8 cellular contexts compared by ENCODE assay signal in genomic region chr15:64380130-64380870, GRCh38. TPM values are rescaled to one million over a fixed set of nuclear protein-coding genes. Genes with fewer than 3 reads are reported as not detected.
DNase-seq lines count a peak whose midpoint lies in the region; ATAC-seq and TF ChIP-seq lines count a peak whose summit lies in the region.
"Not testable (repeated sequence)": the region's sequence is repeated elsewhere in the genome, so short reads cannot be mapped to it uniquely, and the experiment has no call there.

No MANE protein-coding gene starts in this region.

- CTCF ChIA-PET in CD8-positive, alpha-beta memory T cell (lab: Charles Lee) = not testable (repeated sequence)

- ATAC-seq in effector memory CD8-positive, alpha-beta T cell (replicated peaks); thoracic aorta (ENCODE audit: insufficient number of reproducible peaks, low FRiP score, low read depth): not testable (repeated sequence)

- intact Hi-C loops in activated T-helper 2 cell treated with anti-CD3 and anti-CD28 coated beads, Interferon-gamma antibody, Interleukin-2, Interleukin-4, amounts not matched to agents 10 μg/mL and 5 μg/mL and 100 μg/mL, durations not matched to agents 14 hours and 24 hours and 36 hours (cut with micrococcal nuclease) = loop anchor here (2.0 to 10.0 kb wide), 2 partner anchors 81 to 285 kb away; partner anchors contain the start of genes CIAO2A, SNX1 and ZNF609

- H3K36me3 Mint-ChIP-seq in CD8-positive, alpha-beta memory T cell; effector memory CD8-positive, alpha-beta T cell (ENCODE audit: insufficient read depth); neural crest cell (ENCODE audit: low read depth): not testable (repeated sequence)
- peaks cover 17% of the 10 kb centered on the region for H3K36me3 Mint-ChIP-seq in activated T-helper 2 cell treated with anti-CD3 and anti-CD28 coated beads, Interferon-gamma antibody, Interleukin-2, Interleukin-4, amounts not matched to agents 10 μg/mL and 5 μg/mL and 100 μg/mL, durations not matched to agents 14 hours and 24 hours and 36 hours (ENCODE audit: low read depth)

- not testable (repeated sequence) for H3K4me1 ChIP-seq in CD8-positive, alpha-beta memory T cell (ENCODE audit: insufficient read depth, low read length); iPS-15b (ENCODE audit: control insufficient read depth, insufficient read depth, low read length)
- peaks cover 21% of the 10 kb centered on the region for H3K4me1 ChIP-seq in SJSA1 (replicated peaks)
- H3K4me1 ChIP-seq in thoracic aorta (ENCODE audit: control insufficient read depth in 1 of 2, low read depth in 2 of 2) = peaks cover 3 to 12% of the 10 kb centered on the region in 2 donors

- H3K27me3 ChIP-seq in CD8-positive, alpha-beta memory T cell (ENCODE audit: insufficient read depth, low read length, poor library complexity, severe bottlenecking); SJSA1 (replicated peaks); iPS-15b (ENCODE audit: control insufficient read depth, insufficient read depth, low read length); thoracic aorta (replicated peaks; ENCODE audit: insufficient read depth): not testable (repeated sequence)

- not testable (repeated sequence) for TF ChIP-seq CTCF in neural crest cell (conservative IDR thresholded peaks at IDR 0.05); thoracic aorta (IDR thresholded peaks at IDR 0.05)

- POLR2A ChIA-PET in CD8-positive, alpha-beta memory T cell (lab: Charles Lee) = not testable (repeated sequence)

- H3K4me3 ChIP-seq in CD8-positive, alpha-beta memory T cell (ENCODE audit: low read length) = peak overlapping the region; percentile 57
- H3K4me3 ChIP-seq in SJSA1 = peak overlapping the region; percentile 54
- peak overlapping the region; percentile 96 for H3K4me3 ChIP-seq in iPS-15b (ENCODE audit: low read depth, low read length)
- H3K4me3 ChIP-seq in thoracic aorta = peak overlapping the region; percentile 67

- H3K27ac Mint-ChIP-seq in CD8-positive, alpha-beta memory T cell = not testable (repeated sequence)
- H3K27ac Mint-ChIP-seq in activated T-helper 2 cell treated with anti-CD3 and anti-CD28 coated beads, Interferon-gamma antibody, Interleukin-2, Interleukin-4, amounts not matched to agents 10 μg/mL and 5 μg/mL and 100 μg/mL, durations not matched to agents 14 hours and 24 hours and 36 hours = peak overlapping the region; percentile 85
- peak overlapping the region in 1 of 2 donors; percentile 62 for H3K27ac Mint-ChIP-seq in effector memory CD8-positive, alpha-beta T cell
- H3K27ac Mint-ChIP-seq in neural crest cell (ENCODE audit: unreplicated experiment) = peak overlapping the region; percentile 94

- peak overlapping the region; percentile 79 for H3K9ac ChIP-seq in iPS-15b (ENCODE audit: low read depth, low read length)

- not testable (repeated sequence) for H3K27me3 Mint-ChIP-seq in CD8-positive, alpha-beta memory T cell; activated T-helper 2 cell treated with anti-CD3 and anti-CD28 coated beads, Interferon-gamma antibody, Interleukin-2, Interleukin-4, amounts not matched to agents 10 μg/mL and 5 μg/mL and 100 μg/mL, durations not matched to agents 14 hours and 24 hours and 36 hours (ENCODE audit: low read depth); effector memory CD8-positive, alpha-beta T cell; neural crest cell (ENCODE audit: low read depth)

- peaks cover 16 to 25% (median 18%) of the 10 kb centered on the region in 3 donors for H3K4me1 Mint-ChIP-seq in CD8-positive, alpha-beta memory T cell
- peaks cover 16% of the 10 kb centered on the region for H3K4me1 Mint-ChIP-seq in activated T-helper 2 cell treated with anti-CD3 and anti-CD28 coated beads, Interferon-gamma antibody, Interleukin-2, Interleukin-4, amounts not matched to agents 10 μg/mL and 5 μg/mL and 100 μg/mL, durations not matched to agents 14 hours and 24 hours and 36 hours (ENCODE audit: low read depth)
- H3K4me1 Mint-ChIP-seq in effector memory CD8-positive, alpha-beta T cell (ENCODE audit: low read depth in 2 of 2) = peaks cover 10 to 12% of the 10 kb centered on the region in 2 donors
- peaks cover 29% of the 10 kb centered on the region for H3K4me1 Mint-ChIP-seq in neural crest cell

- not testable (repeated sequence) for H3K9me3 ChIP-seq in CD8-positive, alpha-beta memory T cell (ENCODE audit: low read length); SJSA1 (replicated peaks); iPS-15b (ENCODE audit: control insufficient read depth, insufficient read depth, low read length); thoracic aorta

- DNase-seq in CD8-positive, alpha-beta memory T cell; SJSA1 (ENCODE audit: low read depth in 1 of 2, low spot score in 2 of 2); activated T-helper 2 cell treated with anti-CD3 and anti-CD28 coated beads, Interferon-gamma antibody, Interleukin-2, Interleukin-4, amounts not matched to agents 10 μg/mL and 5 μg/mL and 100 μg/mL, durations not matched to agents 14 hours and 24 hours and 36 hours (ENCODE audit: low spot score); effector memory CD8-positive, alpha-beta T cell; neural crest cell (ENCODE audit: low read depth, low spot score); thoracic aorta (ENCODE audit: low spot score): not testable (repeated sequence)
- DNase-seq in HuH-7.5 (ENCODE audit: low spot score) = peak; percentile 10

- H3K27ac ChIP-seq in CD8-positive, alpha-beta memory T cell (ENCODE audit: low read depth, low read length) = peak overlapping the region; percentile 71
- H3K27ac ChIP-seq in SJSA1 = peak overlapping the region; percentile 67; the same call in 1 of the 2 replicates
- H3K27ac ChIP-seq in thoracic aorta = not testable (repeated sequence)

- not testable (repeated sequence) for H3K9me3 Mint-ChIP-seq in CD8-positive, alpha-beta memory T cell; activated T-helper 2 cell treated with anti-CD3 and anti-CD28 coated beads, Interferon-gamma antibody, Interleukin-2, Interleukin-4, amounts not matched to agents 10 μg/mL and 5 μg/mL and 100 μg/mL, durations not matched to agents 14 hours and 24 hours and 36 hours; effector memory CD8-positive, alpha-beta T cell; neural crest cell

- peak overlapping the region; percentile 86 to 98 (median 93) for H3K4me3 Mint-ChIP-seq in CD8-positive, alpha-beta memory T cell
- peak overlapping the region; percentile 89 for H3K4me3 Mint-ChIP-seq in activated T-helper 2 cell treated with anti-CD3 and anti-CD28 coated beads, Interferon-gamma antibody, Interleukin-2, Interleukin-4, amounts not matched to agents 10 μg/mL and 5 μg/mL and 100 μg/mL, durations not matched to agents 14 hours and 24 hours and 36 hours (ENCODE audit: low read depth)
- H3K4me3 Mint-ChIP-seq in effector memory CD8-positive, alpha-beta T cell = peak overlapping the region; percentile 84 to 88
- H3K4me3 Mint-ChIP-seq in neural crest cell = peak overlapping the region; percentile 92

- H3K36me3 ChIP-seq in CD8-positive, alpha-beta memory T cell (ENCODE audit: insufficient read depth, low read length); iPS-15b (ENCODE audit: control insufficient read depth, insufficient read depth, low read length); thoracic aorta: not testable (repeated sequence)
- H3K36me3 ChIP-seq in SJSA1 = peaks cover 25% of the 10 kb centered on the region

RNA-seq across cellular contexts. Expression of gene PCLAF, which starts 0.9 kb away (rescaled TPM):
- total RNA-seq in CD8-positive, alpha-beta memory T cell = 10 to 100 TPM; 84.4 to 90.3 TPM
- not detected for polyA plus RNA-seq in CD8-positive, alpha-beta memory T cell
- 116 and 125 TPM in 2 replicates for total RNA-seq in SJSA1 (2014; rRNA removed; shearing (Covaris generic))
- 59.9 and 72.3 TPM in 2 replicates for total RNA-seq in activated T-helper 2 cell treated with anti-CD3 and anti-CD28 coated beads, Interferon-gamma antibody, Interleukin-2, Interleukin-4, amounts not matched to agents 10 μg/mL and 5 μg/mL and 100 μg/mL, durations not matched to agents 14 hours and 24 hours and 36 hours
- total RNA-seq in neural crest cell (84.3 and 88.4 TPM in 2 replicates), thoracic aorta (not detected)

RNA-seq across cellular contexts. Expression of gene TRIP4, which starts 7.3 kb away (rescaled TPM):
- total RNA-seq in CD8-positive, alpha-beta memory T cell = 10 to 100 TPM; 25.1 to 26.2 TPM
- polyA plus RNA-seq in CD8-positive, alpha-beta memory T cell = 31.9 TPM
- 10.5 and 14.5 TPM in 2 replicates for total RNA-seq in SJSA1 (2014; rRNA removed; shearing (Covaris generic))
- total RNA-seq in activated T-helper 2 cell treated with anti-CD3 and anti-CD28 coated beads, Interferon-gamma antibody, Interleukin-2, Interleukin-4, amounts not matched to agents 10 μg/mL and 5 μg/mL and 100 μg/mL, durations not matched to agents 14 hours and 24 hours and 36 hours = 17.9 and 20.7 TPM in 2 replicates
- 19.4 and 20.8 TPM in 2 replicates for total RNA-seq in neural crest cell
- 10 to 100 TPM; 11.5 to 29.9 TPM for total RNA-seq in thoracic aorta

RNA-seq across cellular contexts. Expression of gene CSNK1G1, which starts 24.3 kb away (rescaled TPM):
- 10 to 100 TPM; 25.6 to 27.0 TPM for total RNA-seq in CD8-positive, alpha-beta memory T cell
- 15.5 TPM for polyA plus RNA-seq in CD8-positive, alpha-beta memory T cell
- total RNA-seq in SJSA1 (2014; rRNA removed; shearing (Covaris generic)) = 9.2 and 14.2 TPM in 2 replicates
- total RNA-seq in activated T-helper 2 cell treated with anti-CD3 and anti-CD28 coated beads, Interferon-gamma antibody, Interleukin-2, Interleukin-4, amounts not matched to agents 10 μg/mL and 5 μg/mL and 100 μg/mL, durations not matched to agents 14 hours and 24 hours and 36 hours = 31.8 and 34.8 TPM in 2 replicates
- 15.5 and 16.3 TPM in 2 replicates for total RNA-seq in neural crest cell
- 10 to 100 TPM in 1 of 2 donors, 1 to 10 TPM in 1; 9.3 to 11.8 TPM for total RNA-seq in thoracic aorta

Comparison
In these comparisons a context has a peak if more than half of its experiments do, and no peak if none do; other contexts are left out.
1. RNA of gene PCLAF, which starts 0.9 kb away (total RNA-seq): 116 to 125 TPM in SJSA1, 84.4 to 90.3 TPM in CD8-positive, alpha-beta memory T cell, 84.3 to 88.4 TPM in neural crest cell and 59.9 to 72.3 TPM in activated T-helper 2 cell treated with anti-CD3 and anti-CD28 coated beads, Interferon-gamma antibody, Interleukin-2, Interleukin-4, amounts not matched to agents 10 μg/mL and 5 μg/mL and 100 μg/mL, durations not matched to agents 14 hours and 24 hours and 36 hours; not detected in thoracic aorta; every median in the first group is over 10 times any median in the second.
2. Peak in every context shown above with its lines, with median percentiles within 50 percentile points of each other: H3K4me3 ChIP-seq and H3K4me3 Mint-ChIP-seq.